15 cellular contexts compared by ENCODE assay signal in the genomic region with DNA sequence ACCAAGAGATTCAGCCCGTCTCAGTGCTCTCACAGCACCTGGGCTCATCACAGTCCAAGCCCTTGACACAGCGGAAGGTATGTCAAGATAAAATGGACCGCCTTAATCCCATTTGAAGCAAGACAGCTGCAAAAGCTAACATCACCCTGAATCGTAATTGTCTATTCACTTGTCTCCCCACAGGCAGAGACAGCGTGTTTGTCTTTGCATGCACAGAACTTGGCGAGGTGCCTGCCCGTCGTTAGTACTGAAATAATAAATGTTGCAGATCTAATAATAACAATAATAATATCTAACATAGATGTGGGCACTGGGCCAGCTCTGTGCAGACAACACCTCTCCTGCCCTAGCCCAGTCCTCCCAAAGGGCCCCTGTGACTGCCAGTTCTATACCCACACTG.
"Had no signal": no experiment of that assay in that cellular context is flagged by ENCODE, and none has a peak within 500 bp of the region (broad histone marks: within the 10 kb centered on the region; RNA-seq: fewer than 3 reads in every experiment).

No MANE protein-coding gene starts in this region.

- H3K4me1 ChIP-seq: body of pancreas, parathyroid adenoma, transverse colon, vagina had no signal

- H3K36me3 ChIP-seq: gastroesophageal sphincter, transverse colon, vagina had no signal

- H3K27me3 ChIP-seq: body of pancreas, vagina had no signal

- H3K79me2 ChIP-seq: parathyroid adenoma had no signal

- H2AFZ ChIP-seq: parathyroid adenoma had no signal

- FAIRE-seq: islet of Langerhans had no signal

- H3K27ac ChIP-seq: body of pancreas, gastroesophageal sphincter, parathyroid adenoma, transverse colon, vagina had no signal

- H3K4me3 ChIP-seq: body of pancreas, gastroesophageal sphincter, transverse colon, vagina had no signal

- H3K9me3 ChIP-seq: body of pancreas, transverse colon, vagina had no signal

- H3K9ac ChIP-seq: parathyroid adenoma had no signal

- DNase-seq: activated CD4-positive, alpha-beta T cell treated with anti-CD3 and anti-CD28 coated beads, Interleukin-2, amount 10 ng/mL, durations not matched to agents 24 days and 14 days; activated CD4-positive, CD25-positive, alpha-beta regulatory T cell; activated naive CD8-positive, alpha-beta T cell treated with anti-CD3 and anti-CD28 coated beads for 36 hours; effector memory CD8-positive, alpha-beta T cell; naive B cell; stimulated activated CD4-positive, alpha-beta T cell treated with anti-CD3 and anti-CD28 coated beads, Interleukin-15, amount 100 ng/mL, for 24 hours; stimulated activated CD4-positive, alpha-beta T cell treated with anti-CD3 and anti-CD28 coated beads, Interleukin-4, amount 100 ng/mL, for 4 hours; stimulated activated CD8-positive, alpha-beta memory T cell treated with anti-CD3 and anti-CD28 coated beads, Interleukin-4, amount 100 ng/mL, for 48 hours; stimulated activated naive CD4-positive, alpha-beta T cell treated with Interleukin-2 at 50 U/mL for 16 hours; transverse colon had no signal
